Comparison of ENCODE assay signal across 8 cellular contexts in genomic region chr6:98946266-98946817, GRCh38. TPM values are rescaled to one million over a fixed set of nuclear protein-coding genes. Genes with fewer than 3 reads are reported as not detected.
A peak's percentile ranks its signal among the peaks of the same experiment; 100 is the strongest.
DNase-seq lines count a peak whose midpoint lies in the region; ATAC-seq and TF ChIP-seq lines count a peak whose summit lies in the region.

No MANE protein-coding gene starts in this region.

- no peak overlapping the region for H4K8ac ChIP-seq in trophoblast cell (ENCODE audit: low read depth, low read length)

- H3K4me3 ChIP-seq in OCI-LY3 (ENCODE audit: low read length), result peak overlapping the region; percentile 96
- peak overlapping the region; percentile 55 for H3K4me3 ChIP-seq in epithelial cell of esophagus (ENCODE audit: low read length)
- no peak overlapping the region for H3K4me3 ChIP-seq in trophoblast cell (ENCODE audit: low read depth, low read length)

- H2AFZ ChIP-seq in OCI-LY3 (ENCODE audit: low read depth, low read length) (no peak overlapping the region), trophoblast cell (ENCODE audit: insufficient read depth, low read length, poor library complexity) (no peak overlapping the region)

- no peaks in the 10 kb centered on the region for H4K20me1 ChIP-seq in OCI-LY3 (ENCODE audit: insufficient read depth, low read length)

- TF ChIP-seq CTCF in OCI-LY3 (IDR thresholded peaks at IDR 0.05; ENCODE audit: low read depth, low read length), result no peak
- TF ChIP-seq CTCF in epithelial cell of esophagus (IDR thresholded peaks at IDR 0.05; ENCODE audit: insufficient read depth, low read depth, low read length, missing control alignments), result no peak

- no peak overlapping the region for H3K4ac ChIP-seq in trophoblast cell (ENCODE audit: low read depth, low read length)

- ATAC-seq in HG03378 (IDR thresholded peaks at IDR 0.05; ENCODE audit: unreplicated experiment) (no peak), HG03520 (IDR thresholded peaks at IDR 0.05; ENCODE audit: unreplicated experiment) (no peak), HG02970 (IDR thresholded peaks at IDR 0.05; ENCODE audit: low FRiP score, unreplicated experiment) (no peak)

- H2AK5ac ChIP-seq in trophoblast cell (ENCODE audit: low read length), result no peak overlapping the region

- no peak overlapping the region for H4K91ac ChIP-seq in trophoblast cell (ENCODE audit: low read depth, low read length)

- H3K9ac ChIP-seq in OCI-LY3 (ENCODE audit: low read length), result peak overlapping the region; percentile 79
- no peak overlapping the region for H3K9ac ChIP-seq in trophoblast cell (ENCODE audit: low read length)

- H3K36me3 ChIP-seq in OCI-LY3 (replicated peaks; ENCODE audit: low read depth, low read length), result peaks cover 9% of the 10 kb centered on the region
- H3K36me3 ChIP-seq in trophoblast cell (ENCODE audit: control insufficient read depth in 1 of 2, insufficient read depth in 2 of 2, low read length in 2 of 2), result peaks cover 0 to 2% of the 10 kb centered on the region in 2 experiments

- DNase-seq in DMS53 treated with DMSO at 0.1 percent for 48 hours (lab: John Stamatoyannopoulos, UW; ENCODE audit: unreplicated experiment), result peak; percentile 22
- DNase-seq in epithelial cell of esophagus (ENCODE audit: low read depth), result no peak
- DNase-seq in trophoblast cell, result no peak
- DNase-seq in caudate nucleus (lab: John Stamatoyannopoulos, UW), result no peak

- H3K9me3 ChIP-seq in OCI-LY3 (ENCODE audit: insufficient read depth, low read length) (no peaks in the 10 kb centered on the region), trophoblast cell (ENCODE audit: insufficient read depth, low read depth, low read length) (no peaks in the 10 kb centered on the region)

- H3K18ac ChIP-seq in trophoblast cell (ENCODE audit: low read length), result no peak overlapping the region

- no peak overlapping the region for H3K14ac ChIP-seq in trophoblast cell (ENCODE audit: low read length)

- H3K79me1 ChIP-seq in trophoblast cell (ENCODE audit: low read length), result peaks cover 6% of the 10 kb centered on the region

- H3K4me2 ChIP-seq in OCI-LY3 (ENCODE audit: low read length) (peak overlapping the region; percentile 83), trophoblast cell (ENCODE audit: low read length) (peak overlapping the region; percentile 89)

- no peak overlapping the region for H4K12ac ChIP-seq in trophoblast cell (ENCODE audit: low read depth, low read length)

- peaks cover 53% of the 10 kb centered on the region for H3K79me2 ChIP-seq in OCI-LY3 (ENCODE audit: low read length)
- peaks cover 5% of the 10 kb centered on the region for H3K79me2 ChIP-seq in trophoblast cell (ENCODE audit: control insufficient read depth, insufficient read depth, low read length, poor library complexity)

- H3K27ac ChIP-seq in OCI-LY3 (ENCODE audit: low read length), result no peak overlapping the region
- H3K27ac ChIP-seq in trophoblast cell (ENCODE audit: low read depth, low read length), result no peak overlapping the region
- H3K27ac ChIP-seq in caudate nucleus (ENCODE audit: low read depth, low read length), result no peak overlapping the region

- no peaks in the 10 kb centered on the region for H3K27me3 ChIP-seq in OCI-LY3 (ENCODE audit: low read depth, low read length)
- H3K27me3 ChIP-seq in trophoblast cell (ENCODE audit: insufficient read depth, low read length), result no peaks in the 10 kb centered on the region

- WGBS in trophoblast cell (ENCODE audit: extremely low coverage, insufficient coverage, insufficient read length), result no CpG with 5 or more reads among the region's 9 CpGs

- peaks cover 14% of the 10 kb centered on the region for H3K4me1 ChIP-seq in OCI-LY3 (ENCODE audit: low read length)
- H3K4me1 ChIP-seq in trophoblast cell (ENCODE audit: control insufficient read depth in 1 of 2, insufficient read depth in 2 of 2, low read length in 2 of 2), result peaks cover 2 to 5% of the 10 kb centered on the region in 2 experiments

- no peak overlapping the region for H2BK12ac ChIP-seq in trophoblast cell (ENCODE audit: low read length)

- H2BK120ac ChIP-seq in trophoblast cell (ENCODE audit: insufficient read depth, low read length, poor library complexity), result no peak overlapping the region

- no peak overlapping the region for H2BK5ac ChIP-seq in trophoblast cell (ENCODE audit: low read depth, low read length, poor library complexity)

- H3K23ac ChIP-seq in trophoblast cell (ENCODE audit: low read length), result no peak overlapping the region

RNA-seq across cellular contexts. Expression of gene FBXL4, which starts 1.4 kb away (rescaled TPM):
- 5.5 and 5.6 TPM in 2 replicates for polyA plus RNA-seq in trophoblast cell (2013)
